11 cellular contexts compared by ENCODE assay signal in genomic region chr13:44854264-44855060, GRCh38.
DNase-seq lines count a peak whose midpoint lies in the region; TF ChIP-seq lines count a peak whose summit lies in the region.
"Had no signal": no experiment of that assay in that cellular context is flagged by ENCODE, and none has a peak within 500 bp of the region (broad histone marks: within the 10 kb centered on the region; RNA-seq: fewer than 3 reads in every experiment).

No MANE protein-coding gene starts in this region.

- peak; percentile 70 for DNase-seq in NCI-H2029 treated with DMSO at 0.1 percent for 48 hours (lab: John Stamatoyannopoulos, UW)
- no peak for DNase-seq in AG20443 (ENCODE audit: low spot score)
- no peak for DNase-seq in NCI-H2227 (lab: John Stamatoyannopoulos, UW; ENCODE audit: unreplicated experiment)
- DNase-seq in DMS114 treated with DMSO at 0.1 percent for 48 hours (lab: John Stamatoyannopoulos, UW; ENCODE audit: unreplicated experiment): no peak
- no peak for DNase-seq in kidney glomerular epithelial cell (lab: John Stamatoyannopoulos, UW)
- DNase-seq: activated CD4-positive, CD25-positive, alpha-beta regulatory T cell treated with anti-CD3 and anti-CD28 coated beads, Interleukin-2, amount 50 U/mL, for 72 hours; activated gamma-delta T cell had no signal

- H3K4me3 ChIP-seq in duodenal mucosa (ENCODE audit: low read depth in 1 of 2, low read length in 2 of 2) (peak overlapping the region in 1 of 2 donors; percentile 4), mucosa of rectum (ENCODE audit: low read length in 2 of 2) (peak overlapping the region in 1 of 2 donors; percentile 2)
- H3K4me3 ChIP-seq: coronary artery had no signal

- H3K9me3 ChIP-seq in duodenal mucosa (ENCODE audit: control insufficient read depth in 1 of 2, low read length in 2 of 2): no peaks in the 10 kb centered on the region
- no peaks in the 10 kb centered on the region for H3K9me3 ChIP-seq in mucosa of rectum (ENCODE audit: control insufficient read depth in 2 of 2, low read length in 2 of 2)

- H3K9ac ChIP-seq in duodenal mucosa (ENCODE audit: low read depth in 1 of 2, low read length in 2 of 2): no peak overlapping the region
- peak overlapping the region in 1 of 2 donors; percentile 57 for H3K9ac ChIP-seq in mucosa of rectum (ENCODE audit: low read depth in 1 of 2, low read length in 2 of 2)

- TF ChIP-seq CTCF in 22Rv1 (IDR thresholded peaks at IDR 0.05): no peak

- peak overlapping the region; percentile 99 for H3K27ac ChIP-seq in 22Rv1
- H3K27ac ChIP-seq in duodenal mucosa (ENCODE audit: low read depth, low read length): peak overlapping the region; percentile 16
- peak overlapping the region; percentile 82 to 84 for H3K27ac ChIP-seq in mucosa of rectum (ENCODE audit: low read depth in 2 of 2, low read length in 2 of 2)
- H3K27ac ChIP-seq: coronary artery had no signal

- H3K27me3 ChIP-seq in duodenal mucosa (ENCODE audit: control insufficient read depth in 1 of 2, insufficient read depth in 2 of 2, low read length in 2 of 2) (no peaks in the 10 kb centered on the region), mucosa of rectum (ENCODE audit: control insufficient read depth in 2 of 2, insufficient read depth in 2 of 2, low read length in 2 of 2) (no peaks in the 10 kb centered on the region)

- H3K36me3 ChIP-seq in duodenal mucosa (ENCODE audit: control insufficient read depth in 1 of 2, insufficient read depth in 2 of 2, low read length in 2 of 2): no peaks in the 10 kb centered on the region
- H3K36me3 ChIP-seq in mucosa of rectum (ENCODE audit: control insufficient read depth in 2 of 2, insufficient read depth in 2 of 2, low read length in 2 of 2): no peaks in the 10 kb centered on the region

- peaks cover 18 to 19% of the 10 kb centered on the region in 2 donors for H3K4me1 ChIP-seq in duodenal mucosa (ENCODE audit: control insufficient read depth in 1 of 2, insufficient read depth in 2 of 2, low read length in 2 of 2)
- H3K4me1 ChIP-seq in mucosa of rectum (ENCODE audit: control insufficient read depth in 2 of 2, insufficient read depth in 2 of 2, low read length in 2 of 2): peaks cover 12 to 20% of the 10 kb centered on the region in 2 donors

Comparison
In these comparisons a context has a peak if more than half of its experiments do, and no peak if none do; other contexts are left out.
1. H3K27ac ChIP-seq: peak in every context shown above with its lines; median percentile 99 in 22Rv1; 83 in mucosa of rectum; 16 in duodenal mucosa.